15 cellular contexts compared by ENCODE assay signal in genomic region chr10:84244651-84245270, GRCh38. TPM values are rescaled to one million over a fixed set of nuclear protein-coding genes. Genes with fewer than 3 reads are reported as not detected.
DNase-seq lines count a peak whose midpoint lies in the region; ATAC-seq, FAIRE-seq and TF ChIP-seq lines count a peak whose summit lies in the region.
"Had no signal": no experiment of that assay in that cellular context is flagged by ENCODE, and none has a peak within 500 bp of the region (broad histone marks: within the 10 kb centered on the region; RNA-seq: fewer than 3 reads in every experiment).

Gene RGR (plus strand): TSS chr10:84245053. CDS start chr10:84245091, 38 bp downstream.

- peak; percentile 15 for ATAC-seq in esophagus mucosa
- ATAC-seq in HG02798 (IDR thresholded peaks at IDR 0.05; ENCODE audit: poor library complexity, unreplicated experiment) = no peak
- no peak for ATAC-seq in natural killer cell
- ATAC-seq: activated CD4-positive, alpha-beta T cell treated with anti-CD3 and anti-CD28 coated beads for 36 hours; activated T-helper 17 cell treated with anti-CD3 and anti-CD28 coated beads, Interleukin-2, amount 50 U/mL, for 72 hours; left colon had no signal

- TF ChIP-seq POLR2A in GM12891 (IDR thresholded peaks at IDR 0.05; ENCODE audit: low read depth, low read length) = no peak

- peak within 1 kb of the TSS in 2 of 3 experiments; percentile 52 to 81 for H3K4me3 Mint-ChIP-seq in nephron
- no peak within 1 kb of the TSS for H3K4me3 Mint-ChIP-seq in natural killer cell
- H3K4me3 Mint-ChIP-seq: activated CD4-positive, alpha-beta T cell treated with anti-CD3 and anti-CD28 coated beads for 36 hours; activated T-helper 17 cell treated with anti-CD3 and anti-CD28 coated beads, Interleukin-2, amount 50 U/mL, for 72 hours; type B pancreatic cell had no signal

- no peaks in the 10 kb centered on the region for H3K9me3 Mint-ChIP-seq in nephron
- no peaks in the 10 kb centered on the region for H3K9me3 Mint-ChIP-seq in natural killer cell
- H3K9me3 Mint-ChIP-seq: activated T-helper 17 cell treated with anti-CD3 and anti-CD28 coated beads, Interleukin-2, amount 50 U/mL, for 72 hours; type B pancreatic cell had no signal

- FAIRE-seq in GM12891 (lab: Jason Lieb, UNC) = no peak

- peak within 1 kb of the TSS in 2 of 3 experiments; percentile 10 to 83 for H3K27ac Mint-ChIP-seq in nephron
- H3K27ac Mint-ChIP-seq in natural killer cell = no peak within 1 kb of the TSS
- H3K27ac Mint-ChIP-seq: activated CD4-positive, alpha-beta T cell treated with anti-CD3 and anti-CD28 coated beads for 36 hours; activated T-helper 17 cell treated with anti-CD3 and anti-CD28 coated beads, Interleukin-2, amount 50 U/mL, for 72 hours; type B pancreatic cell had no signal

- TF ChIP-seq CTCF in nephron (IDR thresholded peaks at IDR 0.05; ENCODE audit: unreplicated experiment in 3 of 3) = no peak
- TF ChIP-seq CTCF in natural killer cell (IDR thresholded peaks at IDR 0.05) = no peak

- intact Hi-C loops in natural killer cell (cut with micrococcal nuclease) = no loop called here

- H3K27me3 Mint-ChIP-seq in nephron (ENCODE audit: low read depth) = peaks cover 7% of the 10 kb centered on the region
- H3K27me3 Mint-ChIP-seq in natural killer cell (ENCODE audit: low read depth in 2 of 2) = peaks cover 6 to 14% of the 10 kb centered on the region in 2 donors
- H3K27me3 Mint-ChIP-seq: activated CD4-positive, alpha-beta T cell treated with anti-CD3 and anti-CD28 coated beads for 36 hours; activated T-helper 17 cell treated with anti-CD3 and anti-CD28 coated beads, Interleukin-2, amount 50 U/mL, for 72 hours had no signal

- H3K36me3 Mint-ChIP-seq in nephron (ENCODE audit: low read depth) (no peaks in the 10 kb centered on the region), natural killer cell (no peaks in the 10 kb centered on the region)
- H3K36me3 Mint-ChIP-seq: type B pancreatic cell had no signal

- DNase-seq in COLO829 (ENCODE audit: low spot score) = peak; percentile 84
- DNase-seq in NCI-H524 (lab: John Stamatoyannopoulos, UW) = peak; percentile 42 to 83
- no peak for DNase-seq in GM12891 (ENCODE audit: insufficient read length, low spot score)
- no peak for DNase-seq in activated CD4-positive, alpha-beta T cell treated with anti-CD3 and anti-CD28 coated beads, Interleukin-2, amount 50 U/mL, for 4 hours
- DNase-seq in natural killer cell = no peak
- DNase-seq: activated CD4-positive, alpha-beta T cell treated with anti-CD3 and anti-CD28 coated beads for 36 hours; central memory CD4-positive, alpha-beta T cell; left colon; NCI-H2029; SIG-M5 had no signal

- H3K4me1 Mint-ChIP-seq in nephron (peaks cover 17% of the 10 kb centered on the region), natural killer cell (no peaks in the 10 kb centered on the region)
- H3K4me1 Mint-ChIP-seq: activated CD4-positive, alpha-beta T cell treated with anti-CD3 and anti-CD28 coated beads for 36 hours; activated T-helper 17 cell treated with anti-CD3 and anti-CD28 coated beads, Interleukin-2, amount 50 U/mL, for 72 hours had no signal

TF ChIP-seq in GM12891, 5 proteins besides CTCF, POLR2A, EP300 and RAD21:
- TF ChIP-seq TAF1 (IDR thresholded peaks at IDR 0.05; ENCODE audit: low read depth, low read length) (no peak), POLR2AphosphoS5 (IDR thresholded peaks at IDR 0.05; ENCODE audit: low read depth, low read length) (no peak), SPI1 (IDR thresholded peaks at IDR 0.05; ENCODE audit: low read depth, low read length) (no peak), POU2F2 (IDR thresholded peaks at IDR 0.05; ENCODE audit: low read depth, low read length) (no peak), PAX5 (IDR thresholded peaks at IDR 0.05; ENCODE audit: insufficient read depth, low read length, severe bottlenecking) (no peak)

RNA-seq across cellular contexts. Expression of gene RGR, which starts in this region (rescaled TPM):
- total RNA-seq in esophagus mucosa = not detected
- polyA plus RNA-seq in GM12891 (2012; ENCODE audit: low read depth, missing spikeins) = not detected
- total RNA-seq in natural killer cell = not detected
- total RNA-seq: activated CD4-positive, alpha-beta T cell treated with anti-CD3 and anti-CD28 coated beads for 36 hours; activated T-helper 17 cell treated with anti-CD3 and anti-CD28 coated beads, Interleukin-2, amount 50 U/mL, for 72 hours had no signal

Comparison
In these comparisons a context has a peak if more than half of its experiments do, and no peak if none do; other contexts are left out.
1. Peak in ATAC-seq in esophagus mucosa; RNA of the gene not detected or under 1 TPM.
2. DNase-seq: peak in COLO829 (single experiment) and NCI-H524 (2 of 2); none in GM12891 (single experiment), activated CD4-positive, alpha-beta T cell treated with anti-CD3 and anti-CD28 coated beads, Interleukin-2, amount 50 U/mL, for 4 hours (0 of 2) and natural killer cell (single experiment).
3. H3K27ac Mint-ChIP-seq: peak in nephron (2 of 3); none in natural killer cell (0 of 2).